ENCODE assay signal across 27 cellular contexts in the genomic region with DNA sequence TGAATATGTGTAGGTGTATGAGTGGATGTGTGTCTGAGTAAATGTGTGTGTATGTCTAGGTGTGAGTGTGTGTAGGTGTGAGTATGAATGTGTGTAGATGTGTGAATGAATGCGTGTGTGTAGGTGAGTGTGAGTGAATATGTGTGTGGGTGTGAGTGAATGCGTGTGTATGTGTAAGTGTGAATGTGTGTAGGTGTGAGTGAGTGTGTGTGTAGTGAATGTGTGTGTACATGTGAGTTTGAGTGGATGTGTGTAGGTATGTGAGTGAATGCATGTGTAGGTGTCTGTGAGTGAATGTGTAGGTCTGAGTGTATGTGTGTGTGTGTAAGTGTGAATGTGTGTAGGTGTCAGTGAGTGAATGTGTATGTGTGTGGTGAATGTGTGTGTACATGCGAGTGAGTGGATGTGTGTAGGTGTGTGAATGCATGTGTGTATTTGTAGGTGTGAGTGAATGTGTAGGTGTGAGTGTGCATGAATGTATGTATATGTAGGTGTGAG.
"Had no signal": no experiment of that assay in that cellular context is flagged by ENCODE, and none has a peak within 500 bp of the region (broad histone marks: within the 10 kb centered on the region; RNA-seq: fewer than 3 reads in every experiment).

No MANE protein-coding gene starts in this region.

- H3K4me2 ChIP-seq: smooth muscle cell had no signal

- H3K27me3 Mint-ChIP-seq: memory B cell, progenitor cell of endocrine pancreas had no signal

- H3K9me3 ChIP-seq: gastrocnemius medialis, heart right ventricle, left ventricle myocardium inferior, lower lobe of right lung, pancreas, suprapubic skin, thyroid gland, upper lobe of right lung, vagina had no signal

- H3K36me3 Mint-ChIP-seq: memory B cell; stimulated activated effector memory CD8-positive, alpha-beta T cell treated with anti-CD3 and anti-CD28 coated beads, Interleukin-12 subunit alpha, Interleukin-12 subunit beta, amount 100 ng/mL, for 72 hours had no signal

- H3K36me3 ChIP-seq: gastrocnemius medialis, heart right ventricle, left ventricle myocardium inferior, lower lobe of right lung, pancreas, suprapubic skin, thyroid gland, upper lobe of right lung, vagina had no signal

- H3K27ac Mint-ChIP-seq: memory B cell; nephron; progenitor cell of endocrine pancreas; stimulated activated effector memory CD8-positive, alpha-beta T cell treated with anti-CD3 and anti-CD28 coated beads, Interleukin-12 subunit alpha, Interleukin-12 subunit beta, amount 100 ng/mL, for 72 hours had no signal

- H3K27ac ChIP-seq: dorsolateral prefrontal cortex, gastrocnemius medialis, heart right ventricle, left ventricle myocardium inferior, lower lobe of right lung, pancreas, suprapubic skin, thyroid gland, upper lobe of right lung, vagina had no signal

- FAIRE-seq: endometrium, keratinocyte, pancreas had no signal

- H3K4me3 ChIP-seq: dorsolateral prefrontal cortex, gastrocnemius medialis, heart right ventricle, left ventricle myocardium inferior, lower lobe of right lung, pancreas, smooth muscle cell, suprapubic skin, thyroid gland, upper lobe of right lung, vagina had no signal

- H3K4me1 Mint-ChIP-seq: memory B cell; nephron; stimulated activated effector memory CD8-positive, alpha-beta T cell treated with anti-CD3 and anti-CD28 coated beads, Interleukin-12 subunit alpha, Interleukin-12 subunit beta, amount 100 ng/mL, for 72 hours had no signal

- DNase-seq: cortex of kidney; dorsolateral prefrontal cortex; effector memory CD4-positive, alpha-beta T cell; gastrocnemius medialis; heart right ventricle; left cardiac atrium; left ventricle myocardium inferior; lower lobe of right lung; midbrain; occipital lobe; right cardiac atrium; stimulated activated CD4-positive, alpha-beta T cell treated with anti-CD3 and anti-CD28 coated beads, Interleukin-4, amount 100 ng/mL, for 1 hour; stimulated activated CD8-positive, alpha-beta memory T cell treated with anti-CD3 and anti-CD28 coated beads, Interleukin-4, amount 100 ng/mL, for 48 hours; stimulated activated naive CD8-positive, alpha-beta T cell treated with anti-CD3 and anti-CD28 coated beads, Interleukin-15, Interleukin-2, amounts not matched to agents 100 U/mL and 50 U/mL, for 24 hours; thyroid gland; upper lobe of right lung had no signal

- ATAC-seq: esophagus mucosa; gastrocnemius medialis; heart right ventricle; left cardiac atrium; lower lobe of right lung; pancreas; right cardiac atrium; stimulated activated effector memory CD8-positive, alpha-beta T cell treated with anti-CD3 and anti-CD28 coated beads, Interleukin-12 subunit alpha, Interleukin-12 subunit beta, amount 100 ng/mL, for 72 hours; stimulated activated naive CD8-positive, alpha-beta T cell treated with anti-CD3 and anti-CD28 coated beads, Interleukin-15, Interleukin-2, amounts not matched to agents 100 U/mL and 50 U/mL, for 24 hours; upper lobe of right lung had no signal

- H3K9me3 Mint-ChIP-seq: memory B cell; nephron; stimulated activated effector memory CD8-positive, alpha-beta T cell treated with anti-CD3 and anti-CD28 coated beads, Interleukin-12 subunit alpha, Interleukin-12 subunit beta, amount 100 ng/mL, for 72 hours had no signal

- H3K27me3 ChIP-seq: gastrocnemius medialis, pancreas, thyroid gland, upper lobe of right lung, vagina had no signal

- H3K4me3 Mint-ChIP-seq: memory B cell; nephron; stimulated activated effector memory CD8-positive, alpha-beta T cell treated with anti-CD3 and anti-CD28 coated beads, Interleukin-12 subunit alpha, Interleukin-12 subunit beta, amount 100 ng/mL, for 72 hours had no signal

- H3K4me1 ChIP-seq: gastrocnemius medialis, heart right ventricle, left ventricle myocardium inferior, lower lobe of right lung, suprapubic skin, thyroid gland, upper lobe of right lung, vagina had no signal
